7 cellular contexts compared by ENCODE assay signal in the genomic region with DNA sequence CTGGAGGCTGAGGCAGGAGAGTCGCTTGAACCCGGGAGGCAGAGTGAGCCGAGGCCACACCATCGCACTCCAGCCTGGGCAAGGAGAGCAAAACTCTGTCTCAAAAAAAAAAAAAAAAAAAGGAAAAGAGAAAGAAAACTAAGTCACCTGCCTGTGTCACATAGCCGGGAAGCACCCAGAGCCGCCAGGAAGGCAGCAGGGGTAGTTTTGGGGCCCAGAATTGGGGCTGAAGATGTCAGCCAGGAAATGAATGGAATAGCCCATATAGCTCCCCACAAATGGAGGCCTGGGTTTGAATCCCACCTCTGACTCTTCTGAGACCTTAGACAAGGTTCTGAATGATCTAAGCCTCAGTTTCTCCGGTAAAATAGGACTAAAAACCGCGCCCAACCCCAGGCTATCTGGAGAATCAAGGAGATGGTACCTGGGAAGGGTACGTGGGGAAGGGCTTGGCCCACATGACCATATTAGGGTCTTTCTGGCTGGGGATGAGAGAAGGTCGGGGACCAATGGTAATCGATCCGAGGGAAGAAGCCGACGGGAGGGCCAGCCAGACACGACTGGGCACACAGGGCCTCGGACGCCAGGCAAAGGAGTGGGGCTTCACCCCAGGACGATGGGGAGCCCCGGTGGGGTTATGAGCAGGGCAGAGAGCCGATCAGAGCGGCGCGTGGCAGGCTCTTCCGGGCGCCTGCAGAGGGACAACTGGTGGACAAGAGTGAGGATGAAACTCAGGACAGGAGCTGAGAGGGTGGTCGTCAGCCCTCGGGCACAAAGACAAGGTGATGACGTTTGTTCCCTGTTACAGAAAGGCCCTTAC. TPM values are rescaled to one million over a fixed set of nuclear protein-coding genes. Genes with fewer than 3 reads are reported as not detected.
DNase-seq lines count a peak whose midpoint lies in the region; ATAC-seq and TF ChIP-seq lines count a peak whose summit lies in the region.

No MANE protein-coding gene starts in this region.

- peaks cover 6 to 12% of the 10 kb centered on the region in 2 experiments; a peak in 1 of 4 replicates for H3K36me3 ChIP-seq in HCT116 (ENCODE audit: control insufficient read depth in 1 of 2, insufficient read depth in 2 of 2, low read length in 2 of 2)
- H3K36me3 ChIP-seq in duodenal mucosa (ENCODE audit: control insufficient read depth in 1 of 2, insufficient read depth in 2 of 2, low read length in 2 of 2) = no peaks in the 10 kb centered on the region
- peaks cover 0 to 6% of the 10 kb centered on the region in 2 donors for H3K36me3 ChIP-seq in muscle layer of duodenum (ENCODE audit: control insufficient read depth in 1 of 2, insufficient read depth in 2 of 2, low read length in 2 of 2)

- POLR2A ChIA-PET in HCT116 (lab: Charles Lee) = interaction anchor here (0.6 to 1.6 kb wide), 10 partner anchors 10 to 353 kb away, joined by 3 to 9 read pairs (median 4); no protein-coding TSS in a partner anchor

- peak; percentile 12 for TF ChIP-seq POLR2A in HCT116 (IDR thresholded peaks at IDR 0.05; ENCODE audit: borderline replicate concordance, extremely low read depth, insufficient read depth, insufficient read length)

- RAD21 ChIA-PET in HCT116 (lab: Charles Lee; ENCODE audit: low non-redundant PET in 1 of 2, low total read pairs in 2 of 2, uncharacterized antibody in 2 of 2, unreplicated experiment in 2 of 2) = interaction anchor here in 1 of 2 experiments (0.6 to 1.0 kb wide), 2 partner anchors 50 to 110 kb away, joined by 4 read pairs; no protein-coding TSS in a partner anchor

- CTCF ChIA-PET in HCT116 (lab: Charles Lee) = interaction anchor here (0.5 to 2.6 kb wide), 15 partner anchors 9 to 306 kb away, joined by 3 to 18 read pairs (median 4); partner anchors contain the start of genes CCDC124 and RPL18A

- no peaks in the 10 kb centered on the region for H3K9me2 ChIP-seq in HCT116 (ENCODE audit: insufficient read depth)

- no peaks in the 10 kb centered on the region for H3K27me3 ChIP-seq in HCT116 (ENCODE audit: insufficient read depth, low read length)
- peaks cover 28 to 36% of the 10 kb centered on the region in 2 donors for H3K27me3 ChIP-seq in duodenal mucosa (ENCODE audit: control insufficient read depth in 1 of 2, insufficient read depth in 2 of 2, low read length in 2 of 2)
- H3K27me3 ChIP-seq in muscle layer of duodenum (ENCODE audit: low read depth, low read length) = peaks cover 29% of the 10 kb centered on the region

- no peaks in the 10 kb centered on the region for H3K79me2 ChIP-seq in HCT116 (ENCODE audit: insufficient read depth, low read length)

- H3K27ac ChIP-seq in HCT116 (ENCODE audit: low read depth, low read length) (peak overlapping the region; percentile 64), duodenal mucosa (ENCODE audit: low read depth, low read length) (no peak overlapping the region), muscle layer of duodenum (ENCODE audit: low read length) (no peak overlapping the region)

- no peaks in the 10 kb centered on the region for H4K20me1 ChIP-seq in HCT116 (ENCODE audit: insufficient read depth)

- intact Hi-C loops in HCT116 (cut with micrococcal nuclease) = loop anchor here (2.0 to 5.0 kb wide), 2 partner anchors 50 to 110 kb away; no protein-coding TSS in a partner anchor

- TF ChIP-seq RAD21 in HCT116 (IDR thresholded peaks at IDR 0.05; ENCODE audit: low read depth) = no peak

- H3K9me3 ChIP-seq in HCT116 (ENCODE audit: control insufficient read depth in 1 of 2, insufficient read depth in 1 of 2, low read depth in 1 of 2, low read length in 2 of 2) (no peaks in the 10 kb centered on the region), duodenal mucosa (ENCODE audit: control insufficient read depth in 1 of 2, low read length in 2 of 2) (no peaks in the 10 kb centered on the region), muscle layer of duodenum (ENCODE audit: control insufficient read depth in 1 of 2, low read length in 2 of 2) (no peaks in the 10 kb centered on the region)

- no TSS peak for BruUV-seq in HCT116 (replicated peaks; lab: Mats Ljungman, UMichigan)

- peak overlapping the region; percentile 88 for H3K4me2 ChIP-seq in HCT116 (ENCODE audit: low read length)

- no peak overlapping the region for H2AFZ ChIP-seq in HCT116 (ENCODE audit: low read depth, low read length, poor library complexity, severe bottlenecking)

- no peak for TF ChIP-seq CTCF in HCT116 (IDR thresholded peaks at IDR 0.05 in 2 of 3, conservative IDR thresholded peaks at IDR 0.05 in 1 of 3; ENCODE audit: borderline replicate concordance in 1 of 3, insufficient read depth in 1 of 3, low read depth in 2 of 3, low read length in 2 of 3)

- H3K4me1 ChIP-seq in HCT116 (ENCODE audit: control insufficient read depth in 1 of 2, insufficient read depth in 2 of 2, low read length in 2 of 2) (peaks cover 34 to 67% of the 10 kb centered on the region in 2 experiments), duodenal mucosa (ENCODE audit: control insufficient read depth in 1 of 2, insufficient read depth in 2 of 2, low read length in 2 of 2) (peaks cover 5 to 28% of the 10 kb centered on the region in 2 donors), muscle layer of duodenum (ENCODE audit: control insufficient read depth in 1 of 2, insufficient read depth in 2 of 2, low read length in 2 of 2) (peaks cover 8 to 52% of the 10 kb centered on the region in 2 donors)

- ATAC-seq in GM18861 (IDR thresholded peaks at IDR 0.05; ENCODE audit: unreplicated experiment) (peak; percentile 27), HCT116 (peak; percentile 42)

- DNase-seq in HCT116 (ENCODE audit: low read depth, low spot score) = no peak
- DNase-seq in NOMO-1 treated with dmso at 0.1 percent for 144 hours (lab: John Stamatoyannopoulos, UW; ENCODE audit: unreplicated experiment) = peak; percentile 61
- no peak for DNase-seq in NCI-H2081 treated with DMSO at 0.1 percent for 48 hours (lab: John Stamatoyannopoulos, UW)
- DNase-seq in NCI-H2196 treated with DMSO at 0.1 percent for 48 hours (lab: John Stamatoyannopoulos, UW; ENCODE audit: unreplicated experiment) = no peak

- H3K4me3 ChIP-seq in HCT116 (replicated peaks in 1 of 2; ENCODE audit: low read depth in 1 of 2, low read length in 2 of 2) (peak overlapping the region; percentile 44 to 62), duodenal mucosa (ENCODE audit: low read depth in 1 of 2, low read length in 2 of 2) (peak overlapping the region; percentile 60 to 67), muscle layer of duodenum (ENCODE audit: low read depth in 1 of 2, low read length in 2 of 2) (peak overlapping the region; percentile 41 to 69)

- peak overlapping the region; percentile 74 for H3K9ac ChIP-seq in HCT116 (ENCODE audit: low read length)
- H3K9ac ChIP-seq in duodenal mucosa (ENCODE audit: low read depth in 1 of 2, low read length in 2 of 2) = peak overlapping the region; percentile 49 to 55

TF ChIP-seq in HCT116, 20 proteins besides CTCF, POLR2A, EP300 and RAD21:
- TF ChIP-seq EZH2phosphoT487 (IDR thresholded peaks at IDR 0.05; ENCODE audit: borderline replicate concordance) (no peak), ZFX (IDR thresholded peaks at IDR 0.05) (peak; percentile 27; the same call in 1 of the 2 replicates), POLR2AphosphoS5 (IDR thresholded peaks at IDR 0.05; ENCODE audit: low read depth, low read length) (0 out of 2 replicates have a peak, but pooled peaks have one; percentile 7), JUND (IDR thresholded peaks at IDR 0.05) (no peak), SRF (IDR thresholded peaks at IDR 0.05; ENCODE audit: low read depth) (no peak)
- TF ChIP-seq, protein P1, sequence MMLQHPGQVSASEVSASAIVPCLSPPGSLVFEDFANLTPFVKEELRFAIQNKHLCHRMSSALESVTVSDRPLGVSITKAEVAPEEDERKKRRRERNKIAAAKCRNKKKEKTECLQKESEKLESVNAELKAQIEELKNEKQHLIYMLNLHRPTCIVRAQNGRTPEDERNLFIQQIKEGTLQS (IDR thresholded peaks at IDR 0.05) = no peak

RNA-seq across cellular contexts. Expression of gene CCDC124, which starts 14.4 kb away (rescaled TPM):
- total RNA-seq in HCT116 (2021; ENCODE audit: unreplicated experiment) = 177 TPM
- polyA plus RNA-seq in HCT116 (2012) = 194 and 214 TPM in 2 replicates

RNA-seq across cellular contexts. Expression of gene KCNN1, which starts 19.7 kb away (rescaled TPM):
- total RNA-seq in HCT116 (2021; ENCODE audit: unreplicated experiment) = 0.61 TPM
- 0.46 and 0.68 TPM in 2 replicates for polyA plus RNA-seq in HCT116 (2012)
